ENCODE assay signal across 21 cellular contexts in genomic region chr2:232539298-232540231, GRCh38. TPM values are rescaled to one million over a fixed set of nuclear protein-coding genes. Genes with fewer than 3 reads are reported as not detected.
DNase-seq lines count a peak whose midpoint lies in the region; ATAC-seq and TF ChIP-seq lines count a peak whose summit lies in the region.
"Had no signal": no experiment of that assay in that cellular context is flagged by ENCODE, and none has a peak within 500 bp of the region (broad histone marks: within the 10 kb centered on the region; RNA-seq: fewer than 3 reads in every experiment).

Gene CHRNG, plus strand, starts transcription at chr2:232539692. Its CDS starts 56 bp downstream, at chr2:232539748.

- no peak for TF ChIP-seq EP300 in sigmoid colon (IDR thresholded peaks at IDR 0.05)

- in situ Hi-C loops in G401 (cut with HindIII; ENCODE audit: low sequenced_read_pairs), result no loop called here

- no peak for ATAC-seq in HG02763 (IDR thresholded peaks at IDR 0.05; ENCODE audit: unreplicated experiment)
- ATAC-seq in HG02759 (IDR thresholded peaks at IDR 0.05; ENCODE audit: unreplicated experiment), result no peak

- H3K9me3 ChIP-seq in SJCRH30 (replicated peaks) (no peaks in the 10 kb centered on the region), sigmoid colon (peaks cover 0 to 7% (median 0%) of the 10 kb centered on the region in 4 donors)
- H3K9me3 ChIP-seq: suprapubic skin had no signal

- TF ChIP-seq CTCF in sigmoid colon (IDR thresholded peaks at IDR 0.05), result no peak

- H3K4me3 ChIP-seq in SJCRH30 (peak within 1 kb of the TSS; percentile 65), sigmoid colon (no peak within 1 kb of the TSS)
- H3K4me3 ChIP-seq: suprapubic skin had no signal

- peaks cover 45% of the 10 kb centered on the region for H3K36me3 ChIP-seq in SJCRH30
- H3K36me3 ChIP-seq in sigmoid colon, result no peaks in the 10 kb centered on the region
- H3K36me3 ChIP-seq: suprapubic skin had no signal

- intact Hi-C loops in sigmoid colon (cut with DNase I), result no loop called here

- H3K4me1 ChIP-seq in SJCRH30 (peaks cover 23% of the 10 kb centered on the region), sigmoid colon (no peaks in the 10 kb centered on the region)

- no peak for TF ChIP-seq POLR2A in sigmoid colon (IDR thresholded peaks at IDR 0.05)

- WGBS in sigmoid colon, 2 donors, result 45 to 56% methylated on average over 23 of the region's 23 CpGs

- H3K27ac ChIP-seq in SJCRH30, result peak within 1 kb of the TSS; percentile 92
- no peak within 1 kb of the TSS for H3K27ac ChIP-seq in sigmoid colon
- H3K27ac ChIP-seq: suprapubic skin had no signal

- DNase-seq in ELF-1 (ENCODE audit: low read depth, low spot score), result peak; percentile 82
- peak; percentile 96 to 98 for DNase-seq in SJCRH30
- DNase-seq in left kidney (ENCODE audit: low read depth, low spot score), result peak; percentile 91
- DNase-seq in sigmoid colon, result peak; percentile 51
- no peak for DNase-seq in stimulated activated CD4-positive, alpha-beta T cell treated with anti-CD3 and anti-CD28 coated beads, Interleukin-12 subunit alpha, Interleukin-12 subunit beta, amount 100 ng/mL, for 4 hours
- DNase-seq in G401 (ENCODE audit: low spot score), result no peak
- DNase-seq: activated CD4-positive, alpha-beta T cell treated with anti-CD3 and anti-CD28 coated beads, Interleukin-2, amount 50 U/mL, for 1 hour; activated T-cell treated with anti-CD3 and anti-CD28 coated beads, Interleukin-2, amount 50 U/mL, for 24 hours; cerebellar nuclear complex; EL; NCI-H2029; NCI-H526 treated with DMSO at 0.1 percent for 48 hours; RPMI8226 had no signal

- H3K27me3 ChIP-seq in SJCRH30, result no peaks in the 10 kb centered on the region
- peaks cover 3 to 53% (median 35%) of the 10 kb centered on the region in 3 donors for H3K27me3 ChIP-seq in sigmoid colon

RNA-seq across cellular contexts. Expression of gene CHRNG, which starts in this region (rescaled TPM):
- 25.2 and 36.6 TPM in 2 replicates for total RNA-seq in SJCRH30 (2014; rRNA removed; shearing (Covaris generic))
- total RNA-seq in sigmoid colon, result not detected
- polyA plus RNA-seq in sigmoid colon, result not detected
- total RNA-seq in G401 (2014; rRNA removed; shearing (Covaris generic)), result not detected in 2 replicates
- total RNA-seq: epithelial cell of proximal tubule; left lobe of liver; suprapubic skin; T-helper 2 cell treated with Interferon-gamma antibody and Interleukin-4, amounts not matched to agents 100 ng/mL and 5 ng/mL, for 36 hours had no signal
- polyA plus RNA-seq: adipose tissue, BJ had no signal

Comparison
In these comparisons a context has a peak if more than half of its experiments do, and no peak if none do; other contexts are left out.
1. RNA of gene CHRNG (total RNA-seq): 25.2 to 36.6 TPM in SJCRH30; not detected in sigmoid colon and not detected in G401; every median in the first group is over 10 times any median in the second.
2. Peak in DNase-seq in sigmoid colon; RNA of the gene not detected or under 1 TPM.
3. DNase-seq: peak in ELF-1 (single experiment), SJCRH30 (2 of 2) and left kidney (single experiment); none in stimulated activated CD4-positive, alpha-beta T cell treated with anti-CD3 and anti-CD28 coated beads, Interleukin-12 subunit alpha, Interleukin-12 subunit beta, amount 100 ng/mL, for 4 hours (single experiment) and G401 (single experiment).